1 cellular context compared by ENCODE assay signal in the genomic region with DNA sequence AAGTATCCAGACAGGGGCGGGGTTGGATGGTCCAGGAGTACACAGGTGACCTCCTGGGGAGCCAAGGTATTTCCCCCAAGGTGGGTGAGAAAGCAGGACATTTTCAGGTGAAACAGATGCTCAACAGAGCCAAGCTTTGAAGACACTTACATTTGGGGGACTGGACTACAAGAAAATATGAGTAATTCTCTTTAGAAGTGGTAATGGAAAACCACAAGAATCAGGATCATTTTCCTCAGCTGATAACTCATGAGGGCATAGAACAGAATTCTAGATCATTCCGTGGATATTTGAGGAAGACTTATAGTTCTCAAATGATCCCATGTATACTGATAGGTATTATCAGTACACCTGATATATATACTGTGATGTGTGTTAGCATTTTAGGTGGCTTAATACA.
TF ChIP-seq lines count a peak whose summit lies in the region.

No MANE protein-coding gene starts in this region.

TF ChIP-seq in GM23338, 12 proteins besides CTCF, POLR2A, EP300 and RAD21:
- TF ChIP-seq, protein P1, sequence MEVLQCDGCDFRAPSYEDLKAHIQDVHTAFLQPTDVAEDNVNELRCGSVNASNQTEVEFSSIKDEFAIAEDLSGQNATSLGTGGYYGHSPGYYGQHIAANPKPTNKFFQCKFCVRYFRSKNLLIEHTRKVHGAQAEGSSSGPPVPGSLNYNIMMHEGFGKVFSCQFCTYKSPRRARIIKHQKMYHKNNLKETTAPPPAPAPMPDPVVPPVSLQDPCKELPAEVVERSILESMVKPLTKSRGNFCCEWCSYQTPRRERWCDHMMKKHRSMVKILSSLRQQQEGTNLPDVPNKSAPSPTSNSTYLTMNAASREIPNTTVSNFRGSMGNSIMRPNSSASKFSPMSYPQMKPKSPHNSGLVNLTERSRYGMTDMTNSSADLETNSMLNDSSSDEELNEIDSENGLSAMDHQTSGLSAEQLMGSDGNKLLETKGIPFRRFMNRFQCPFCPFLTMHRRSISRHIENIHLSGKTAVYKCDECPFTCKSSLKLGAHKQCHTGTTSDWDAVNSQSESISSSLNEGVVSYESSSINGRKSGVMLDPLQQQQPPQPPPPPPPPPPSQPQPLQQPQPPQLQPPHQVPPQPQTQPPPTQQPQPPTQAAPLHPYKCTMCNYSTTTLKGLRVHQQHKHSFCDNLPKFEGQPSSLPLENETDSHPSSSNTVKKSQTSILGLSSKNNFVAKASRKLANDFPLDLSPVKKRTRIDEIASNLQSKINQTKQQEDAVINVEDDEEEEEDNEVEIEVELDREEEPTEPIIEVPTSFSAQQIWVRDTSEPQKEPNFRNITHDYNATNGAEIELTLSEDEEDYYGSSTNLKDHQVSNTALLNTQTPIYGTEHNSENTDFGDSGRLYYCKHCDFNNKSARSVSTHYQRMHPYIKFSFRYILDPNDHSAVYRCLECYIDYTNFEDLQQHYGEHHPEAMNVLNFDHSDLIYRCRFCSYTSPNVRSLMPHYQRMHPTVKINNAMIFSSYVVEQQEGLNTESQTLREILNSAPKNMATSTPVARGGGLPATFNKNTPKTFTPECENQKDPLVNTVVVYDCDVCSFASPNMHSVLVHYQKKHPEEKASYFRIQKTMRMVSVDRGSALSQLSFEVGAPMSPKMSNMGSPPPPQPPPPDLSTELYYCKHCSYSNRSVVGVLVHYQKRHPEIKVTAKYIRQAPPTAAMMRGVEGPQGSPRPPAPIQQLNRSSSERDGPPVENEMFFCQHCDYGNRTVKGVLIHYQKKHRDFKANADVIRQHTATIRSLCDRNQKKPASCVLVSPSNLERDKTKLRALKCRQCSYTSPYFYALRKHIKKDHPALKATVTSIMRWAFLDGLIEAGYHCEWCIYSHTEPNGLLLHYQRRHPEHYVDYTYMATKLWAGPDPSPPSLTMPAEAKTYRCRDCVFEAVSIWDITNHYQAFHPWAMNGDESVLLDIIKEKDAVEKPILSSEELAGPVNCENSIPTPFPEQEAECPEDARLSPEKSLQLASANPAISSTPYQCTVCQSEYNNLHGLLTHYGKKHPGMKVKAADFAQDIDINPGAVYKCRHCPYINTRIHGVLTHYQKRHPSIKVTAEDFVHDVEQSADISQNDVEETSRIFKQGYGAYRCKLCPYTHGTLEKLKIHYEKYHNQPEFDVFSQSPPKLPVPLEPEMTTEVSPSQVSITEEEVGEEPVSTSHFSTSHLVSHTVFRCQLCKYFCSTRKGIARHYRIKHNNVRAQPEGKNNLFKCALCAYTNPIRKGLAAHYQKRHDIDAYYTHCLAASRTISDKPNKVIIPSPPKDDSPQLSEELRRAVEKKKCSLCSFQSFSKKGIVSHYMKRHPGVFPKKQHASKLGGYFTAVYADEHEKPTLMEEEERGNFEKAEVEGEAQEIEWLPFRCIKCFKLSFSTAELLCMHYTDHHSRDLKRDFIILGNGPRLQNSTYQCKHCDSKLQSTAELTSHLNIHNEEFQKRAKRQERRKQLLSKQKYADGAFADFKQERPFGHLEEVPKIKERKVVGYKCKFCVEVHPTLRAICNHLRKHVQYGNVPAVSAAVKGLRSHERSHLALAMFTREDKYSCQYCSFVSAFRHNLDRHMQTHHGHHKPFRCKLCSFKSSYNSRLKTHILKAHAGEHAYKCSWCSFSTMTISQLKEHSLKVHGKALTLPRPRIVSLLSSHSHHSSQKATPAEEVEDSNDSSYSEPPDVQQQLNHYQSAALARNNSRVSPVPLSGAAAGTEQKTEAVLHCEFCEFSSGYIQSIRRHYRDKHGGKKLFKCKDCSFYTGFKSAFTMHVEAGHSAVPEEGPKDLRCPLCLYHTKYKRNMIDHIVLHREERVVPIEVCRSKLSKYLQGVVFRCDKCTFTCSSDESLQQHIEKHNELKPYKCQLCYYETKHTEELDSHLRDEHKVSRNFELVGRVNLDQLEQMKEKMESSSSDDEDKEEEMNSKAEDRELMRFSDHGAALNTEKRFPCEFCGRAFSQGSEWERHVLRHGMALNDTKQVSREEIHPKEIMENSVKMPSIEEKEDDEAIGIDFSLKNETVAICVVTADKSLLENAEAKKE (CRISPR knock-in tag; IDR thresholded peaks at IDR 0.05), result no peak
